Comparison of ENCODE assay signal across 1 cellular context in the genomic region with DNA sequence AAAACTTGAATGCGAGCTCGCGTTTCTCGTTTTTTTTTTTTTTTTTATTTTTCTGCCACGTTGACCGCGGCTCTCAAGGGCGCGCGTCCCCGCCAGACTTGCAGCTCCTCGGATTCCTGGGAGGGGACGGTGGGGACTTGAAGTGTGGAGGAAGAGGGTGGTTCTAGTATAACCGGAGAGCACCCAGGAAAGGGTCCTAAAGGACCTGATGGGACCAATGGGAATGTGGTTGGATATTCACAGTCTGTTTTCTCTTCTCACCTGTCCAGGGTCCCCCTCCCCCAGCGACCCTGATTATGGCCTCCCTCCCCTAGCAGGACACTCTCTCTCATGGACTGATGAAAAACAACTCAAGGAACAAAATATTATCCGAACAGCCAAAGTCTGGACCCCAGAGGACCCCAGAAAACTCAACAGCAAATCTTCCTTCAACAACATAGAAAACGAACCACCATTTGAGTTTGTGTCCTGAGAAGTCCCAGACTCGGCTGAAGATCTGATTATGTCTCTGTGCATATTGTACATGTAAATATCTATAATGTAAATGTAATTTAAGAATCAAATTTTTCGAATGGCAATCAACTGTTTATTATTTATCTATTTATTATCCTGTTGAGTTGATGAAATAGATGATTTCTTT.
TF ChIP-seq lines count a peak whose summit lies in the region.

No MANE protein-coding gene starts in this region.

TF ChIP-seq in H1, 55 proteins besides CTCF, POLR2A, EP300 and RAD21:
- TF ChIP-seq SIN3A (conservative IDR thresholded peaks at IDR 0.05 in 1 of 2, IDR thresholded peaks at IDR 0.05 in 1 of 2; ENCODE audit: low read depth in 1 of 2, low read length in 2 of 2) (no peak), TAF1 (IDR thresholded peaks at IDR 0.05; ENCODE audit: low read depth, low read length) (no peak), SUZ12 (IDR thresholded peaks at IDR 0.05; ENCODE audit: low read length) (peak; percentile 20; the same call in 1 of the 2 replicates), RNF2 (IDR thresholded peaks at IDR 0.05; ENCODE audit: borderline replicate concordance, low read depth, low read length, missing control alignments, poor library complexity, severe bottlenecking) (peak; percentile 91)
TF ChIP-seq in H1: peak in this region for 2.
